Comparison of ENCODE assay signal across 20 cellular contexts in genomic region chr3:188125076-188125475, GRCh38. TPM values are rescaled to one million over a fixed set of nuclear protein-coding genes. Genes with fewer than 3 reads are reported as not detected.
DNase-seq lines count a peak whose midpoint lies in the region; ATAC-seq, FAIRE-seq and TF ChIP-seq lines count a peak whose summit lies in the region.
"Had no signal": no experiment of that assay in that cellular context is flagged by ENCODE, and none has a peak within 500 bp of the region (broad histone marks: within the 10 kb centered on the region; RNA-seq: fewer than 3 reads in every experiment).

No MANE protein-coding gene starts in this region.

- H3K4me2 ChIP-seq in smooth muscle cell = peak overlapping the region; percentile 47

- BruUV-seq in Panc1 (replicated peaks; lab: Mats Ljungman, UMichigan) = no TSS peak

- TF ChIP-seq POLR2A in GM12891 (IDR thresholded peaks at IDR 0.05; ENCODE audit: low read depth, low read length) = no peak

- ATAC-seq in Panc1 = peak; percentile 42; the same call in 1 of the 2 replicates
- ATAC-seq in left lobe of liver = peak; percentile 25
- ATAC-seq in GM21528 (IDR thresholded peaks at IDR 0.05; ENCODE audit: low FRiP score, unreplicated experiment) = no peak
- ATAC-seq: PC-3 had no signal

- intact Hi-C loops in Panc1 (cut with micrococcal nuclease; ENCODE audit: unreplicated experiment) = no loop called here

- POLR2A ChIA-PET in Panc1 (lab: Charles Lee) = no interaction called here

- peaks cover 19% of the 10 kb centered on the region for H3F3A ChIP-seq in smooth muscle cell (ENCODE audit: low read depth)

- H4K20me1 ChIP-seq in smooth muscle cell (ENCODE audit: low read depth) = no peaks in the 10 kb centered on the region

- no peak for FAIRE-seq in GM12891 (lab: Jason Lieb, UNC)

- CTCF ChIA-PET in Panc1 (lab: Charles Lee) = no interaction called here

- H3K36me3 ChIP-seq in Panc1 (ENCODE audit: control insufficient read depth, insufficient read depth, low read length) (no peaks in the 10 kb centered on the region), smooth muscle cell (ENCODE audit: low read depth) (no peaks in the 10 kb centered on the region)

- no peak overlapping the region for H3K9ac ChIP-seq in smooth muscle cell (ENCODE audit: low read depth)

- WGBS in smooth muscle cell (ENCODE audit: low lambda C conversion rate) = 96% methylated on average over 3 of the region's 3 CpGs

- H3K27me3 ChIP-seq in Panc1 (ENCODE audit: control insufficient read depth, insufficient read depth, low read length) (no peaks in the 10 kb centered on the region), smooth muscle cell (ENCODE audit: low read depth) (no peaks in the 10 kb centered on the region)

- H3K27ac ChIP-seq in Panc1 (ENCODE audit: low read length) (no peak overlapping the region), smooth muscle cell (ENCODE audit: low read depth) (peak overlapping the region; percentile 90)
- H3K27ac ChIP-seq: SK-N-MC had no signal

- no peaks in the 10 kb centered on the region for H3K79me2 ChIP-seq in smooth muscle cell (ENCODE audit: low read depth)

- H2AFZ ChIP-seq in smooth muscle cell (ENCODE audit: low read depth) = no peak overlapping the region

- H3K4me3 ChIP-seq in Panc1 (ENCODE audit: low read depth in 2 of 2, low read length in 2 of 2) = no peak overlapping the region
- H3K4me3 ChIP-seq in smooth muscle cell = no peak overlapping the region
- H3K4me3 ChIP-seq: SK-N-MC had no signal

- no peaks in the 10 kb centered on the region for H3K4me1 ChIP-seq in Panc1 (ENCODE audit: control insufficient read depth, insufficient read depth, low read length)
- peaks cover 7% of the 10 kb centered on the region for H3K4me1 ChIP-seq in smooth muscle cell (ENCODE audit: low read depth)

- in situ Hi-C loops in Panc1 (cut with HindIII; ENCODE audit: low pct_unique_long_range_greater_than_20kb, low sequenced_read_pairs) = no loop called here

- TF ChIP-seq CTCF in Panc1 (IDR thresholded peaks at IDR 0.05) (no peak), smooth muscle cell (IDR thresholded peaks at IDR 0.05; ENCODE audit: borderline replicate concordance, insufficient read depth, poor library complexity, severe bottlenecking) (no peak)

- H3K9me3 ChIP-seq in Panc1 (ENCODE audit: control insufficient read depth, insufficient read depth, low read depth, low read length) (no peaks in the 10 kb centered on the region), smooth muscle cell (replicated peaks; ENCODE audit: low read depth) (no peaks in the 10 kb centered on the region)

- DNase-seq in NOMO-1 (lab: John Stamatoyannopoulos, UW; ENCODE audit: unreplicated experiment in 2 of 2) = peak; percentile 21 to 28
- DNase-seq in Panc1 (ENCODE audit: low read depth, low spot score) = no peak
- DNase-seq in left lobe of liver (ENCODE audit: low spot score) = no peak
- no peak for DNase-seq in smooth muscle cell (lab: John Stamatoyannopoulos, UW; ENCODE audit: unreplicated experiment)
- no peak for DNase-seq in NCI-H446 treated with DMSO at 0.1 percent for 48 hours (lab: John Stamatoyannopoulos, UW)
- no peak for DNase-seq in GM12891 (ENCODE audit: insufficient read length, low spot score)
- DNase-seq: ACHN; C1 segment of cervical spinal cord; DMS79; H7; HFFc6; KBM-7; NCI-H1105 treated with DMSO at 0.1 percent for 48 hours; NCI-H1694 treated with DMSO at 0.1 percent for 48 hours; NCI-H510A; NCI-H748 treated with DMSO at 0.1 percent for 48 hours; NK-92 treated with Interleukin-12 subunit alpha and Interleukin-12 subunit beta, amount 100 ng/mL, for 24 hours; PC-3 had no signal

TF ChIP-seq in GM12891, 5 proteins besides CTCF, POLR2A, EP300 and RAD21:
- TF ChIP-seq PAX5 (IDR thresholded peaks at IDR 0.05; ENCODE audit: insufficient read depth, low read length, severe bottlenecking) (no peak), SPI1 (IDR thresholded peaks at IDR 0.05; ENCODE audit: low read depth, low read length) (no peak), POLR2AphosphoS5 (IDR thresholded peaks at IDR 0.05; ENCODE audit: low read depth, low read length) (no peak), POU2F2 (IDR thresholded peaks at IDR 0.05; ENCODE audit: low read depth, low read length) (no peak), TAF1 (IDR thresholded peaks at IDR 0.05; ENCODE audit: low read depth, low read length) (no peak)

RNA-seq across cellular contexts. Expression of gene LPP, which starts 28.9 kb away (rescaled TPM):
- 90.0 TPM for total RNA-seq in Panc1 (2021; ENCODE audit: unreplicated experiment)
- 13.9 TPM for polyA plus RNA-seq in Panc1 (2012; ENCODE audit: insufficient read length)
- total RNA-seq in left lobe of liver = 63.6 TPM
- total RNA-seq in smooth muscle cell = 128 and 142 TPM in 2 replicates
- 42.3 and 64.4 TPM in 2 replicates for polyA plus RNA-seq in smooth muscle cell
- 0.22 TPM for polyA plus RNA-seq in GM12891 (2012; ENCODE audit: low read depth, missing spikeins)

Comparison
In these comparisons a context has a peak if more than half of its experiments do, and no peak if none do; other contexts are left out.
1. DNase-seq: peak in NOMO-1 (2 of 2); none in Panc1 (single experiment), left lobe of liver (single experiment), smooth muscle cell (single experiment), NCI-H446 treated with DMSO at 0.1 percent for 48 hours (single experiment) and GM12891 (single experiment).